ENCODE assay signal across 8 cellular contexts in genomic region chr2:236545814-236546480, GRCh38. TPM values are rescaled to one million over a fixed set of nuclear protein-coding genes. Genes with fewer than 3 reads are reported as not detected.
A peak's percentile ranks its signal among the peaks of the same experiment; 100 is the strongest.
DNase-seq lines count a peak whose midpoint lies in the region; ATAC-seq and TF ChIP-seq lines count a peak whose summit lies in the region.

No MANE protein-coding gene starts in this region.

- no peak overlapping the region for H3K4me2 ChIP-seq in hepatocyte

- no peaks in the 10 kb centered on the region for H3K36me3 ChIP-seq in GM06990 (ENCODE audit: control insufficient read depth, insufficient read depth, low read length)
- H3K36me3 ChIP-seq in hepatocyte (replicated peaks; ENCODE audit: insufficient read depth, low read depth) = no peaks in the 10 kb centered on the region

- peak; percentile 66 for DNase-seq in GM06990 (ENCODE audit: extremely low read depth, insufficient read length)
- DNase-seq in central memory CD4-positive, alpha-beta T cell = peak; percentile 31
- DNase-seq in hepatocyte (ENCODE audit: low spot score) = no peak
- no peak for DNase-seq in posterior vena cava (ENCODE audit: low spot score)
- DNase-seq in effector CD8-positive, alpha-beta T cell (lab: John Stamatoyannopoulos, UW) = no peak
- no peak for DNase-seq in Right ventricle myocardium inferior (ENCODE audit: missing footprints)

- no peaks in the 10 kb centered on the region for H4K20me1 ChIP-seq in hepatocyte (ENCODE audit: insufficient read depth, poor library complexity, severe bottlenecking)

- H3K27ac ChIP-seq in hepatocyte = no peak overlapping the region

- H3K27me3 ChIP-seq in GM06990 (replicated peaks; ENCODE audit: control insufficient read depth, insufficient read depth, low read length) (no peaks in the 10 kb centered on the region), hepatocyte (no peaks in the 10 kb centered on the region)

- no peaks in the 10 kb centered on the region for H3K9me3 ChIP-seq in hepatocyte (ENCODE audit: low read depth)

- intact Hi-C loops in posterior vena cava (cut with DNase I) (no loop called here), Right ventricle myocardium inferior (cut with DNase I) (no loop called here)

- WGBS in hepatocyte (ENCODE audit: low lambda C conversion rate, missing lambda C conversion rate) = 80% methylated on average over 13 of the region's 13 CpGs

- H3K4me1 ChIP-seq in hepatocyte (ENCODE audit: insufficient read depth) = no peaks in the 10 kb centered on the region

- no peaks in the 10 kb centered on the region for H3K79me2 ChIP-seq in hepatocyte

- ATAC-seq in GM19455 (IDR thresholded peaks at IDR 0.05; ENCODE audit: unreplicated experiment) = peak; percentile 69
- ATAC-seq in HG03342 (IDR thresholded peaks at IDR 0.05; ENCODE audit: unreplicated experiment) = peak; percentile 52
- ATAC-seq in Right ventricle myocardium inferior = no peak

- TF ChIP-seq CTCF in GM06990 (IDR thresholded peaks at IDR 0.05; ENCODE audit: insufficient read depth, low read length, poor library complexity, severe bottlenecking) = no peak
- TF ChIP-seq CTCF in hepatocyte (IDR thresholded peaks at IDR 0.05; ENCODE audit: poor library complexity) = no peak

- H3K4me3 ChIP-seq in GM06990 (replicated peaks; ENCODE audit: low read depth, low read length) (no peak overlapping the region), hepatocyte (no peak overlapping the region)

- H2AFZ ChIP-seq in hepatocyte = no peak overlapping the region

- H3K9me2 ChIP-seq in hepatocyte (replicated peaks; ENCODE audit: insufficient read depth) = no peaks in the 10 kb centered on the region

RNA-seq across cellular contexts. Expression of gene ACKR3, which starts 23.7 kb away (rescaled TPM):
- total RNA-seq in hepatocyte = 47.1 and 49.5 TPM in 2 replicates
- 58.9 and 61.4 TPM in 2 replicates for polyA plus RNA-seq in hepatocyte
- total RNA-seq in posterior vena cava = 100 to 1,000 TPM; 124 to 132 TPM
- total RNA-seq in Right ventricle myocardium inferior = 30.5 TPM

Comparison
In these comparisons a context has a peak if more than half of its experiments do, and no peak if none do; other contexts are left out.
1. DNase-seq: peak in GM06990 (single experiment) and central memory CD4-positive, alpha-beta T cell (single experiment); none in hepatocyte (single experiment), posterior vena cava (single experiment), effector CD8-positive, alpha-beta T cell (single experiment) and Right ventricle myocardium inferior (single experiment).